9 cellular contexts compared by ENCODE assay signal in the genomic region with DNA sequence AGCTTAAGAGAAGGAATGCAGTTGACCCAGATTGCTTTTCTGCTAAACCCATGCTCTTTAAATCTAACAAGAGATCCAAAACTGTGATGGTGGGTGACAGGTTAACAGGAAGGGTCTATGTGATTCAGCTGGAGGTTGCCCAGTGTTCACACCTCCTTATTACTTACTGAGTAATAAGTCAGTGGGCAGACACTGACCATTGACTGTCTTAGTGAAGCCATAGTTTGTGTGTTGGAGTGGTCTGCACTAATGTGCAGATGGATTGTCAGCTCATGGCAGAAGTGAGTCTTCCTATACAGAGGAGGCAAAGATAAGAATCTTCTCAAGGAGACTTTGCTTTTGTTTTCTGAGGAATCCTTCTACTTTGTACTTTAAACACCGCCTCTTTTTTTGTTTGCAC. TPM values are rescaled to one million over a fixed set of nuclear protein-coding genes. Genes with fewer than 3 reads are reported as not detected.
DNase-seq lines count a peak whose midpoint lies in the region; ATAC-seq and TF ChIP-seq lines count a peak whose summit lies in the region.
"Had no signal": no experiment of that assay in that cellular context is flagged by ENCODE, and none has a peak within 500 bp of the region (broad histone marks: within the 10 kb centered on the region; RNA-seq: fewer than 3 reads in every experiment).

No MANE protein-coding gene starts in this region.

- H3K36me3 ChIP-seq in kidney epithelial cell (ENCODE audit: control insufficient read depth, insufficient read depth, low read length) (no peaks in the 10 kb centered on the region), thyroid gland (no peaks in the 10 kb centered on the region)

- peak overlapping the region; percentile 82 to 98 (median 94) for H3K27ac ChIP-seq in thyroid gland

- H3K27me3 ChIP-seq in kidney epithelial cell (ENCODE audit: control insufficient read depth, insufficient read depth, low read length) (no peaks in the 10 kb centered on the region), thyroid gland (no peaks in the 10 kb centered on the region)

- WGBS in thyroid gland, 2 donors, result 58 to 84% methylated on average over 1 of the region's 1 CpG

- CTCF ChIA-PET in activated CD8-positive, alpha-beta memory T cell treated with anti-CD3 and anti-CD28 coated beads, Interleukin-2, amount 10 ng/mL, durations not matched to agents 7 days and 5 days (lab: Charles Lee), result interaction anchor here (1.2 to 4.9 kb wide), 7 partner anchors 8 to 303 kb away, joined by 5 to 57 read pairs (median 6); a partner anchor contains a TSS

- H3K27me3 Mint-ChIP-seq in activated CD8-positive, alpha-beta memory T cell treated with anti-CD3 and anti-CD28 coated beads, Interleukin-2, amount 10 ng/mL, durations not matched to agents 7 days and 5 days, result no peaks in the 10 kb centered on the region
- no peaks in the 10 kb centered on the region for H3K27me3 Mint-ChIP-seq in activated T-helper 2 cell treated with anti-CD3 and anti-CD28 coated beads, Interferon-gamma antibody, Interleukin-2, Interleukin-4, amounts not matched to agents 10 μg/mL and 5 μg/mL and 100 μg/mL, durations not matched to agents 14 hours and 24 hours and 36 hours (ENCODE audit: low read depth)

- no peak for ATAC-seq in activated CD8-positive, alpha-beta memory T cell treated with anti-CD3 and anti-CD28 coated beads, Interleukin-2, amount 10 ng/mL, durations not matched to agents 7 days and 5 days
- no peak for ATAC-seq in GM18873 (IDR thresholded peaks at IDR 0.05; ENCODE audit: low FRiP score, unreplicated experiment)

- no peaks in the 10 kb centered on the region for H3K9me3 ChIP-seq in thyroid gland

- H3K27ac Mint-ChIP-seq in activated CD8-positive, alpha-beta memory T cell treated with anti-CD3 and anti-CD28 coated beads, Interleukin-2, amount 10 ng/mL, durations not matched to agents 7 days and 5 days, result peak overlapping the region; percentile 86
- H3K27ac Mint-ChIP-seq in activated T-helper 2 cell treated with anti-CD3 and anti-CD28 coated beads, Interferon-gamma antibody, Interleukin-2, Interleukin-4, amounts not matched to agents 10 μg/mL and 5 μg/mL and 100 μg/mL, durations not matched to agents 14 hours and 24 hours and 36 hours, result peak overlapping the region; percentile 84

- H3K4me3 Mint-ChIP-seq in activated CD8-positive, alpha-beta memory T cell treated with anti-CD3 and anti-CD28 coated beads, Interleukin-2, amount 10 ng/mL, durations not matched to agents 7 days and 5 days, result peak overlapping the region; percentile 91
- peak overlapping the region; percentile 89 for H3K4me3 Mint-ChIP-seq in activated T-helper 2 cell treated with anti-CD3 and anti-CD28 coated beads, Interferon-gamma antibody, Interleukin-2, Interleukin-4, amounts not matched to agents 10 μg/mL and 5 μg/mL and 100 μg/mL, durations not matched to agents 14 hours and 24 hours and 36 hours (ENCODE audit: low read depth)

- peaks cover 20 to 38% of the 10 kb centered on the region in 2 donors for H3K4me1 ChIP-seq in thyroid gland

- no peak for DNase-seq in activated CD8-positive, alpha-beta memory T cell treated with anti-CD3 and anti-CD28 coated beads, Interleukin-2, amount 10 ng/mL, durations not matched to agents 7 days and 5 days
- no peak for DNase-seq in activated CD8-positive, alpha-beta memory T cell treated with anti-CD3 and anti-CD28 coated beads, Interleukin-2, amount 50 U/mL, for 4 hours
- DNase-seq in activated T-helper 2 cell treated with anti-CD3 and anti-CD28 coated beads, Interferon-gamma antibody, Interleukin-2, Interleukin-4, amounts not matched to agents 10 μg/mL and 5 μg/mL and 100 μg/mL, durations not matched to agents 14 hours and 24 hours and 36 hours (ENCODE audit: low spot score), result no peak
- DNase-seq in kidney epithelial cell (ENCODE audit: low read depth) (no peak), thyroid gland (no peak), NCI-H226 (no peak), Ammon's horn (ENCODE audit: low spot score) (no peak)
- DNase-seq: NCI-H446 treated with DMSO at 0.1 percent for 48 hours had no signal

- H3K4me1 Mint-ChIP-seq in activated CD8-positive, alpha-beta memory T cell treated with anti-CD3 and anti-CD28 coated beads, Interleukin-2, amount 10 ng/mL, durations not matched to agents 7 days and 5 days, result peaks cover 25% of the 10 kb centered on the region
- H3K4me1 Mint-ChIP-seq in activated T-helper 2 cell treated with anti-CD3 and anti-CD28 coated beads, Interferon-gamma antibody, Interleukin-2, Interleukin-4, amounts not matched to agents 10 μg/mL and 5 μg/mL and 100 μg/mL, durations not matched to agents 14 hours and 24 hours and 36 hours (ENCODE audit: low read depth), result peaks cover 31% of the 10 kb centered on the region

- TF ChIP-seq POLR2A in thyroid gland (IDR thresholded peaks at IDR 0.05), result no peak

- no peaks in the 10 kb centered on the region for H3K36me3 Mint-ChIP-seq in activated CD8-positive, alpha-beta memory T cell treated with anti-CD3 and anti-CD28 coated beads, Interleukin-2, amount 10 ng/mL, durations not matched to agents 7 days and 5 days
- H3K36me3 Mint-ChIP-seq in activated T-helper 2 cell treated with anti-CD3 and anti-CD28 coated beads, Interferon-gamma antibody, Interleukin-2, Interleukin-4, amounts not matched to agents 10 μg/mL and 5 μg/mL and 100 μg/mL, durations not matched to agents 14 hours and 24 hours and 36 hours (ENCODE audit: low read depth), result no peaks in the 10 kb centered on the region

- H3K4me3 ChIP-seq in kidney epithelial cell (ENCODE audit: low read depth, low read length) (peak overlapping the region; percentile 56), thyroid gland (replicated peaks in 1 of 3) (peak overlapping the region in 2 of 3 donors; percentile 75 to 86)

- no peak for TF ChIP-seq CTCF in kidney epithelial cell (IDR thresholded peaks at IDR 0.05; ENCODE audit: insufficient read depth, low read length, poor library complexity, severe bottlenecking)
- TF ChIP-seq CTCF in thyroid gland (IDR thresholded peaks at IDR 0.05), result no peak

- intact Hi-C loops in activated T-helper 2 cell treated with anti-CD3 and anti-CD28 coated beads, Interferon-gamma antibody, Interleukin-2, Interleukin-4, amounts not matched to agents 10 μg/mL and 5 μg/mL and 100 μg/mL, durations not matched to agents 14 hours and 24 hours and 36 hours (cut with micrococcal nuclease), result loop anchor here (5.0 kb wide), 2 partner anchors 196 to 291 kb away; a partner anchor contains a TSS
- intact Hi-C loops in thyroid gland (cut with DNase I), result loop anchor here (10.0 kb wide), 1 partner anchor 128 kb away; a partner anchor contains a TSS

- no peaks in the 10 kb centered on the region for H3K9me3 Mint-ChIP-seq in activated CD8-positive, alpha-beta memory T cell treated with anti-CD3 and anti-CD28 coated beads, Interleukin-2, amount 10 ng/mL, durations not matched to agents 7 days and 5 days (ENCODE audit: low read depth)
- no peaks in the 10 kb centered on the region for H3K9me3 Mint-ChIP-seq in activated T-helper 2 cell treated with anti-CD3 and anti-CD28 coated beads, Interferon-gamma antibody, Interleukin-2, Interleukin-4, amounts not matched to agents 10 μg/mL and 5 μg/mL and 100 μg/mL, durations not matched to agents 14 hours and 24 hours and 36 hours

RNA-seq across cellular contexts. Expression of a gene that starts 15.2 kb away (rescaled TPM):
- 10 to 100 TPM; 12.7 to 22.8 TPM for total RNA-seq in activated CD8-positive, alpha-beta memory T cell treated with anti-CD3 and anti-CD28 coated beads, Interleukin-2, amount 10 ng/mL, durations not matched to agents 7 days and 5 days
- 20.5 and 22.3 TPM in 2 replicates for total RNA-seq in activated T-helper 2 cell treated with anti-CD3 and anti-CD28 coated beads, Interferon-gamma antibody, Interleukin-2, Interleukin-4, amounts not matched to agents 10 μg/mL and 5 μg/mL and 100 μg/mL, durations not matched to agents 14 hours and 24 hours and 36 hours
- total RNA-seq in kidney epithelial cell (31.1 and 35.6 TPM in 2 replicates), thyroid gland (100 to 1,000 TPM; 148 to 242 (median 155) TPM)

RNA-seq across cellular contexts. Expression of a gene that starts 18.2 kb away (rescaled TPM):
- 10 to 100 TPM; 28.0 to 33.6 TPM for total RNA-seq in activated CD8-positive, alpha-beta memory T cell treated with anti-CD3 and anti-CD28 coated beads, Interleukin-2, amount 10 ng/mL, durations not matched to agents 7 days and 5 days
- total RNA-seq in activated T-helper 2 cell treated with anti-CD3 and anti-CD28 coated beads, Interferon-gamma antibody, Interleukin-2, Interleukin-4, amounts not matched to agents 10 μg/mL and 5 μg/mL and 100 μg/mL, durations not matched to agents 14 hours and 24 hours and 36 hours, result 44.1 and 46.3 TPM in 2 replicates
- 24.5 and 25.3 TPM in 2 replicates for total RNA-seq in kidney epithelial cell
- total RNA-seq in thyroid gland, result 10 to 100 TPM; 12.4 to 17.7 (median 15.5) TPM

RNA-seq across cellular contexts. Expression of a gene that starts 40.2 kb away (rescaled TPM):
- total RNA-seq in activated CD8-positive, alpha-beta memory T cell treated with anti-CD3 and anti-CD28 coated beads, Interleukin-2, amount 10 ng/mL, durations not matched to agents 7 days and 5 days, result not detected
- not detected in 2 replicates for total RNA-seq in activated T-helper 2 cell treated with anti-CD3 and anti-CD28 coated beads, Interferon-gamma antibody, Interleukin-2, Interleukin-4, amounts not matched to agents 10 μg/mL and 5 μg/mL and 100 μg/mL, durations not matched to agents 14 hours and 24 hours and 36 hours
- total RNA-seq in kidney epithelial cell (not detected in 2 replicates), thyroid gland (100 to 1,000 TPM in 1 of 4 donors, 1 to 10 TPM in 1, under 1 TPM in 1, not detected in 1; 0.67 to 154 (median 3.7) TPM)
